Comparison of ENCODE assay signal across 1 cellular context in the genomic region with DNA sequence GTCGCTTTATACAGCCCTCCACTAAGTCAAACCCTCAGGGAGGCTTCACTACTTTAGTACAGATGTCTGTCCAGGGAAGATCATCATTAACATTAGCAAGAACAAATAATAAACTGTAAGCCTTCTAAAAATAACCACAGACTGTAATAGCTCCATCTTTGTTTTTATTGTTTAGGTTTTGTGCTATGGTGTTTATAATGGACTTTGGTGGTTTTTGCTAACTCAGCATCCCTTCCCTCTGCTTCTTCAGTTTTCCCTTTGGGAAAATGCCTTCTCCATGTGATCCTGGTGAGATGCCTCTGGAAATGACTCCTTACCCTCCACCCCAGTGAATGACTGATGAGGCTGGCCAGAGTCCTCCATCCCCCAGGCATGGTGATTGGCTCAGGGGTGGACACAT.
TF ChIP-seq lines count a peak whose summit lies in the region.

No MANE protein-coding gene starts in this region.

TF ChIP-seq in GM12878, 131 proteins besides CTCF, POLR2A, EP300 and RAD21 (continued from another document):
- TF ChIP-seq ZNF687 (IDR thresholded peaks at IDR 0.05), result 0 out of 2 replicates have a peak, but pooled peaks have one; percentile 23
- no peak for TF ChIP-seq TCF7 (IDR thresholded peaks at IDR 0.05; ENCODE audit: borderline replicate concordance)
- no peak for TF ChIP-seq CEBPB (IDR thresholded peaks at IDR 0.05; ENCODE audit: borderline replicate concordance in 1 of 2, low read depth in 2 of 2, low read length in 2 of 2)
- TF ChIP-seq RCOR1 (conservative IDR thresholded peaks at IDR 0.05; ENCODE audit: low read depth, low read length), result no peak
- no peak for TF ChIP-seq SMC3 (IDR thresholded peaks at IDR 0.05; ENCODE audit: borderline replicate concordance, low read length)
- TF ChIP-seq ZSCAN29 (IDR thresholded peaks at IDR 0.05), result 0 out of 2 replicates have a peak, but pooled peaks have one; percentile 1
- no peak for TF ChIP-seq ZNF274 (IDR thresholded peaks at IDR 0.05; ENCODE audit: insufficient read depth, insufficient read length)
